In genomic region chr9:134889386-134890214, GRCh38 we compare ENCODE assay signal across 30 cellular contexts. TPM values are rescaled to one million over a fixed set of nuclear protein-coding genes. Genes with fewer than 3 reads are reported as not detected.
DNase-seq lines count a peak whose midpoint lies in the region; ATAC-seq and TF ChIP-seq lines count a peak whose summit lies in the region.
"Had no signal": no experiment of that assay in that cellular context is flagged by ENCODE, and none has a peak within 500 bp of the region (broad histone marks: within the 10 kb centered on the region; RNA-seq: fewer than 3 reads in every experiment).

No MANE protein-coding gene starts in this region.

- peaks cover 9% of the 10 kb centered on the region; the same call in 1 of the 2 replicates for H4K20me1 ChIP-seq in BLaER1

- no peaks in the 10 kb centered on the region for H3K27me3 ChIP-seq in BLaER1
- H3K27me3 ChIP-seq: colonic mucosa had no signal

- no peak overlapping the region; the same call in 1 of the 2 replicates for H3K4me3 ChIP-seq in BLaER1
- H3K4me3 ChIP-seq: colonic mucosa, esophagus squamous epithelium had no signal

- H3K27ac ChIP-seq in BLaER1, result peak overlapping the region; percentile 33; the same call in 1 of the 2 replicates
- H3K27ac ChIP-seq: C4-2B, colonic mucosa, esophagus squamous epithelium, HL-60 had no signal

- no peak for TF ChIP-seq CTCF in neural crest cell (conservative IDR thresholded peaks at IDR 0.05)

- no peaks in the 10 kb centered on the region for H3K36me3 ChIP-seq in BLaER1
- H3K36me3 ChIP-seq: colonic mucosa, esophagus squamous epithelium had no signal

- no peaks in the 10 kb centered on the region for H3K27me3 Mint-ChIP-seq in neural crest cell (ENCODE audit: low read depth)

- peaks cover 12% of the 10 kb centered on the region for H3K9me3 ChIP-seq in BLaER1
- H3K9me3 ChIP-seq: colonic mucosa had no signal

- H3K27ac Mint-ChIP-seq in neural crest cell (ENCODE audit: unreplicated experiment), result peak overlapping the region; percentile 19
- H3K27ac Mint-ChIP-seq: activated naive CD4-positive, alpha-beta T cell treated with anti-CD3 and anti-CD28 coated beads, Interleukin-2, amount 10 ng/mL, durations not matched to agents 7 days and 5 days; nephron; progenitor cell of endocrine pancreas had no signal

- no peak overlapping the region for H3K9ac ChIP-seq in BLaER1

- no peaks in the 10 kb centered on the region for H3K4me1 Mint-ChIP-seq in neural crest cell
- H3K4me1 Mint-ChIP-seq: activated naive CD4-positive, alpha-beta T cell treated with anti-CD3 and anti-CD28 coated beads, Interleukin-2, amount 10 ng/mL, durations not matched to agents 7 days and 5 days had no signal

- no peaks in the 10 kb centered on the region for H3K9me3 Mint-ChIP-seq in neural crest cell
- H3K9me3 Mint-ChIP-seq: activated naive CD4-positive, alpha-beta T cell treated with anti-CD3 and anti-CD28 coated beads, Interleukin-2, amount 10 ng/mL, durations not matched to agents 7 days and 5 days had no signal

- DNase-seq in NAMALWA (ENCODE audit: low spot score) (peak; percentile 65), astrocyte of the hippocampus (ENCODE audit: low read depth, low spot score) (peak; percentile 12), neural crest cell (ENCODE audit: low read depth, low spot score) (no peak), iPS-NIHi11 (ENCODE audit: low spot score) (no peak), HuH-7.5 (ENCODE audit: low spot score) (no peak), ureter (ENCODE audit: low spot score) (no peak)
- DNase-seq: activated CD4-positive, CD25-positive, alpha-beta regulatory T cell; activated naive CD4-positive, alpha-beta T cell treated with anti-CD3 and anti-CD28 coated beads, Interleukin-2, amount 10 ng/mL, durations not matched to agents 7 days and 5 days; amygdala; colonic mucosa; esophagus squamous epithelium; hypothalamus; left ventricle myocardium superior; NCI-H1092 treated with DMSO at 0.1 percent for 48 hours; NCI-H2029; NCI-H226; NCI-H748 treated with DMSO at 0.1 percent for 48 hours; T-helper 9 cell; trophoblast cell had no signal

- no peak overlapping the region for H3K4me3 Mint-ChIP-seq in neural crest cell
- H3K4me3 Mint-ChIP-seq: activated naive CD4-positive, alpha-beta T cell treated with anti-CD3 and anti-CD28 coated beads, Interleukin-2, amount 10 ng/mL, durations not matched to agents 7 days and 5 days; nephron had no signal

- H3K4me1 ChIP-seq in BLaER1, result peaks cover 67% of the 10 kb centered on the region
- H3K4me1 ChIP-seq: colonic mucosa, esophagus squamous epithelium had no signal

- no peak for ATAC-seq in GM19463 (IDR thresholded peaks at IDR 0.05; ENCODE audit: unreplicated experiment)
- ATAC-seq: HCT116, left ventricle myocardium superior, SK-N-SH treated with all-trans-retinoic acid at 6 μM for 48 hours had no signal

- peak overlapping the region; percentile 78 for H3K4me2 ChIP-seq in BLaER1

- H3K36me3 Mint-ChIP-seq in neural crest cell (ENCODE audit: low read depth), result no peaks in the 10 kb centered on the region
- H3K36me3 Mint-ChIP-seq: activated naive CD4-positive, alpha-beta T cell treated with anti-CD3 and anti-CD28 coated beads, Interleukin-2, amount 10 ng/mL, durations not matched to agents 7 days and 5 days had no signal

RNA-seq across cellular contexts. Expression of gene FCN2, which starts 9.0 kb away (rescaled TPM):
- total RNA-seq in neural crest cell (not detected in 2 replicates), ureter (0.49 TPM)
- total RNA-seq: bronchial epithelial cell, colonic mucosa, esophagus squamous epithelium, frontal cortex, left ventricle myocardium superior, mononuclear cell, progenitor cell of endocrine pancreas had no signal

RNA-seq across cellular contexts. Expression of gene FCN1, which starts 28.1 kb away (rescaled TPM):
- total RNA-seq in neural crest cell, result not detected in 2 replicates
- total RNA-seq in ureter, result 3.1 TPM
- total RNA-seq: bronchial epithelial cell, progenitor cell of endocrine pancreas had no signal

Comparison
In these comparisons a context has a peak if more than half of its experiments do, and no peak if none do; other contexts are left out.
1. DNase-seq: peak in NAMALWA (single experiment) and astrocyte of the hippocampus (single experiment); none in neural crest cell (single experiment), iPS-NIHi11 (single experiment), HuH-7.5 (single experiment) and ureter (single experiment).